Comparison of ENCODE assay signal across 2 cellular contexts in genomic region chr6:36346486-36346885, GRCh38.
TF ChIP-seq lines count a peak whose summit lies in the region.

No MANE protein-coding gene starts in this region.

TF ChIP-seq in GM23338, 12 proteins besides CTCF, POLR2A, EP300 and RAD21:
- TF ChIP-seq JUNB (IDR thresholded peaks at IDR 0.05; ENCODE audit: unreplicated experiment), result no peak
- no peak for TF ChIP-seq ZNF331 (CRISPR knock-in tag; IDR thresholded peaks at IDR 0.05; ENCODE audit: low read depth)
- no peak for TF ChIP-seq REST (IDR thresholded peaks at IDR 0.05; ENCODE audit: unreplicated experiment)
- TF ChIP-seq ETS1 (IDR thresholded peaks at IDR 0.05), result no peak
- no peak for TF ChIP-seq ZNF114 (CRISPR knock-in tag; IDR thresholded peaks at IDR 0.05)
- no peak for TF ChIP-seq CREB1 (CRISPR knock-in tag; IDR thresholded peaks at IDR 0.05; ENCODE audit: low read depth)
- no peak for TF ChIP-seq POLR2AphosphoS5 (IDR thresholded peaks at IDR 0.05; ENCODE audit: low read depth)
- TF ChIP-seq EZH2 (IDR thresholded peaks at IDR 0.05; ENCODE audit: low read depth, unreplicated experiment), result no peak
- TF ChIP-seq EZH2phosphoT487 (IDR thresholded peaks at IDR 0.05; ENCODE audit: unreplicated experiment), result no peak
- no peak for TF ChIP-seq NANOG (IDR thresholded peaks at IDR 0.05; ENCODE audit: borderline replicate concordance)
- no peak for TF ChIP-seq STAT1 (IDR thresholded peaks at IDR 0.05; ENCODE audit: unreplicated experiment)

TF ChIP-seq in H1, 55 proteins besides CTCF, POLR2A, EP300 and RAD21:
- no peak for TF ChIP-seq CTBP2 (IDR thresholded peaks at IDR 0.05; ENCODE audit: borderline replicate concordance, insufficient read depth, insufficient read length, low read length)
- TF ChIP-seq POU5F1 (IDR thresholded peaks at IDR 0.05; ENCODE audit: low read depth, low read length), result no peak
- TF ChIP-seq SAP30 (IDR thresholded peaks at IDR 0.05; ENCODE audit: insufficient read depth, insufficient replicate concordance, low read length), result no peak
- TF ChIP-seq ASH2L (IDR thresholded peaks at IDR 0.05; ENCODE audit: low read length), result no peak
- TF ChIP-seq ATF3 (IDR thresholded peaks at IDR 0.05; ENCODE audit: insufficient read depth, low read depth, low read length), result no peak
- TF ChIP-seq JUN (IDR thresholded peaks at IDR 0.05; ENCODE audit: low read depth, low read length), result no peak
- no peak for TF ChIP-seq KDM4A (IDR thresholded peaks at IDR 0.05; ENCODE audit: low read depth, low read length, severe bottlenecking)
- TF ChIP-seq HDAC6 (IDR thresholded peaks at IDR 0.05; ENCODE audit: low read depth, low read length), result no peak
TF ChIP-seq in H1: peak in this region for 0.
